Comparison of ENCODE assay signal across 8 cellular contexts in the genomic region with DNA sequence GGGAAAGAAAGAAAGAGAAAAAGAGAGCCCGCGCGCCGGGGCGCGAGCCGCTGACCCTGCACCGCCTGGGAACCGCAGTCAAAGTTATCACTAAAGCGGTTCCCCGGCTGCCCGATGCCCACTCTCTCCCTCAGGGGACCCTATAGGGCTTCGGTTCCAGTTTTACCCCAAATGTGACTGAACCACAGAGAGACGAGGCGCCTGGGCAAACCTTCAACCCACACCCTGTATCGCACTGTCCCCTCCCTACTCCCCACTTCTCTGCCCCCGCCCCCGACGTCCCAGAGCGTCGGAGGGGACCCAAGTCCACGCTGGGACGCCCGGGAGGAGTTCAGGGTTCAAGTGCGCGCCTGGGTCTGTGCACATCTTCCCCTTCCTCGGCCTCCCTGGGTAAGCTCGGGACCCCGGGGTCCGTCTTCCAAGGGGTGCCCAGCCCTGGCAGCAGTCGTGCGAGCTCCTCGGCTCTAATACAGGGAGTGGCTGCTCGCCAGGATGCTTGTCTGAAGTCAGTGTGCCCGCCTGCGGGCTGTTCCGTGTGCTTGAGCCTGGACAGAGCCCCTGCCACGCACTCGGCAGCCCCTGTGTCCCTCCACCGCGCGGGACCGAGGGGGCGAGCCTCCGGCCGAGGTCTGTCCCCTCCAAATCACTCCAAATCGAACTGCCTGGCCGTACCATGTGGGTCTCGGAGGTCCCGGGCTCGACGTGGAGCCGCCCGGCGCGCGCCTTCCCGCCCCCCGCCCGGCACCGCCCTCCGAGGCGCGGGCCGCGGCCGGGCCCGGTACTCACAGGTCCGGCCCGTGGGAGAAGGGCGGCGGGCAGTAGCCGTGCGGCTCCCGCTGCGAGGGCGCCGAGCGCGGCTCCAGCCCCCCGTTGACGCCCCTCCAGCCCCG. TPM values are rescaled to one million over a fixed set of nuclear protein-coding genes. Genes with fewer than 3 reads are reported as not detected.
A peak's percentile ranks its signal among the peaks of the same experiment; 100 is the strongest.
DNase-seq lines count a peak whose midpoint lies in the region; ATAC-seq and TF ChIP-seq lines count a peak whose summit lies in the region.

No MANE protein-coding gene starts in this region.

- TF ChIP-seq CTCF in DOHH2 (IDR thresholded peaks at IDR 0.05; ENCODE audit: low read depth, low read length, poor library complexity, severe bottlenecking) (no peak), fibroblast of the aortic adventitia (IDR thresholded peaks at IDR 0.05; ENCODE audit: insufficient read depth, low read length) (no peak), neutrophil (IDR thresholded peaks at IDR 0.05) (no peak)

- H3K27ac ChIP-seq in DOHH2 (ENCODE audit: low read depth, low read length), result no peak overlapping the region
- H3K27ac ChIP-seq in neutrophil, result no peak overlapping the region

- H3K27me3 ChIP-seq in DOHH2 (ENCODE audit: control insufficient read depth, low read length) (peaks cover 38% of the 10 kb centered on the region), neutrophil (peaks cover 100% of the 10 kb centered on the region)

- no peaks in the 10 kb centered on the region for H3K9me2 ChIP-seq in DOHH2 (replicated peaks; ENCODE audit: control insufficient read depth, low read length)

- H3K36me3 ChIP-seq in DOHH2 (ENCODE audit: control insufficient read depth, low read length) (no peaks in the 10 kb centered on the region), neutrophil (no peaks in the 10 kb centered on the region)

- DNase-seq in HuH-7 (ENCODE audit: low spot score) (peak; percentile 32), fibroblast of the aortic adventitia (ENCODE audit: low read depth) (no peak), NCI-H446 treated with DMSO at 0.1 percent for 48 hours (lab: John Stamatoyannopoulos, UW) (no peak), SKM-1 treated with dmso at 0.1 percent for 144 hours (lab: John Stamatoyannopoulos, UW; ENCODE audit: unreplicated experiment) (no peak)
- peak; percentile 67 for DNase-seq in activated CD8-positive, alpha-beta memory T cell treated with anti-CD3 and anti-CD28 coated beads, Interleukin-2, amount 50 U/mL, for 48 hours

- peaks cover 9% of the 10 kb centered on the region; the same call in 1 of the 2 replicates for H3K4me1 ChIP-seq in DOHH2 (ENCODE audit: control insufficient read depth, low read length)
- H3K4me1 ChIP-seq in neutrophil (ENCODE audit: control insufficient read depth in 1 of 2, insufficient read depth in 1 of 2, low read depth in 1 of 2, low read length in 1 of 2), result peaks cover 18 to 23% of the 10 kb centered on the region in 2 experiments

- H3K4me3 ChIP-seq in DOHH2 (ENCODE audit: low read length) (peak overlapping the region; percentile 70), fibroblast of the aortic adventitia (ENCODE audit: low read depth, low read length) (peak overlapping the region; percentile 66), neutrophil (ENCODE audit: low read depth in 1 of 2, low read length in 1 of 2) (peak overlapping the region; percentile 53 to 55)

- peak; percentile 33 for ATAC-seq in GM21529 (IDR thresholded peaks at IDR 0.05; ENCODE audit: unreplicated experiment)

- H3K9me3 ChIP-seq in DOHH2 (ENCODE audit: control insufficient read depth, insufficient read depth, low read length) (no peaks in the 10 kb centered on the region), neutrophil (no peaks in the 10 kb centered on the region)

- H4K20me1 ChIP-seq in DOHH2 (ENCODE audit: control insufficient read depth, insufficient read depth, low read depth, low read length), result no peaks in the 10 kb centered on the region

- no peaks in the 10 kb centered on the region for H3F3A ChIP-seq in DOHH2 (ENCODE audit: control insufficient read depth, insufficient read depth)

- H3K79me2 ChIP-seq in DOHH2 (ENCODE audit: control insufficient read depth, low read length), result no peaks in the 10 kb centered on the region

- peak overlapping the region; percentile 74 for H3K4me2 ChIP-seq in DOHH2 (ENCODE audit: low read length)

RNA-seq across cellular contexts. Expression of a gene that starts 0.9 kb away (rescaled TPM):
- total RNA-seq in fibroblast of the aortic adventitia (ENCODE audit: low replicate concordance), result 0.45 and 0.49 TPM in 2 replicates

Comparison
In these comparisons a context has a peak if more than half of its experiments do, and no peak if none do; other contexts are left out.
1. DNase-seq: peak in HuH-7 (single experiment) and activated CD8-positive, alpha-beta memory T cell treated with anti-CD3 and anti-CD28 coated beads, Interleukin-2, amount 50 U/mL, for 48 hours (single experiment); none in fibroblast of the aortic adventitia (single experiment), NCI-H446 treated with DMSO at 0.1 percent for 48 hours (single experiment) and SKM-1 treated with dmso at 0.1 percent for 144 hours (single experiment).
2. Peak in every context shown above with its lines, with median percentiles within 50 percentile points of each other: H3K4me3 ChIP-seq.